23 cellular contexts compared by ENCODE assay signal in genomic region chr15:92017882-92018534, GRCh38.
"Had no signal": no experiment of that assay in that cellular context is flagged by ENCODE, and none has a peak within 500 bp of the region (broad histone marks: within the 10 kb centered on the region; RNA-seq: fewer than 3 reads in every experiment).

No MANE protein-coding gene starts in this region.

- DNase-seq: colonic mucosa; dermis blood vessel endothelial cell; esophagus squamous epithelium; foreskin fibroblast; hippocampal formation; kidney glomerular epithelial cell; lower lobe of right lung; natural killer cell; nucleus accumbens; pancreas; right lobe of liver; stimulated activated CD4-positive, alpha-beta T cell treated with anti-CD3 and anti-CD28 coated beads, Interleukin-4, amount 100 ng/mL, for 1 hour; stimulated activated CD8-positive, alpha-beta memory T cell treated with anti-CD3 and anti-CD28 coated beads, Interleukin-4, amount 100 ng/mL, for 48 hours; tibial artery; uterus had no signal

- H3K4me1 ChIP-seq: colonic mucosa, pancreas, right lobe of liver had no signal

- H3K27ac Mint-ChIP-seq: memory B cell; mesothelial cell of epicardium; progenitor cell of endocrine pancreas; stimulated activated memory B cell treated with anti-CD40 and anti-IgM and Interleukin-4, amounts not matched to agents 10 μg/mL and 1 μg/mL and 100 μg/mL, for 72 hours; stimulated activated naive CD8-positive, alpha-beta T cell treated with anti-CD3 and anti-CD28 coated beads, Interleukin-15, Interleukin-2, amounts not matched to agents 100 ng/mL and 50 ng/mL, for 24 hours had no signal

- H3K27ac ChIP-seq: colonic mucosa, lower lobe of right lung, pancreas, right lobe of liver, tibial artery, upper lobe of left lung, uterus had no signal

- H3K27me3 Mint-ChIP-seq: stimulated activated naive CD8-positive, alpha-beta T cell treated with anti-CD3 and anti-CD28 coated beads, Interleukin-15, Interleukin-2, amounts not matched to agents 100 ng/mL and 50 ng/mL, for 24 hours had no signal

- H3K9me3 Mint-ChIP-seq: memory B cell; mesothelial cell of epicardium; natural killer cell; stimulated activated memory B cell treated with anti-CD40 and anti-IgM and Interleukin-4, amounts not matched to agents 10 μg/mL and 1 μg/mL and 100 μg/mL, for 72 hours; stimulated activated naive CD8-positive, alpha-beta T cell treated with anti-CD3 and anti-CD28 coated beads, Interleukin-15, Interleukin-2, amounts not matched to agents 100 ng/mL and 50 ng/mL, for 24 hours had no signal

- H3K9me3 ChIP-seq: colonic mucosa, esophagus squamous epithelium, lower lobe of right lung, pancreas, right lobe of liver, tibial artery, upper lobe of left lung, uterus had no signal

- H3K4me1 Mint-ChIP-seq: memory B cell; mesothelial cell of epicardium; neural crest cell; stimulated activated memory B cell treated with anti-CD40 and anti-IgM and Interleukin-4, amounts not matched to agents 10 μg/mL and 1 μg/mL and 100 μg/mL, for 72 hours had no signal

- H3K36me3 Mint-ChIP-seq: memory B cell; mesothelial cell of epicardium; natural killer cell; stimulated activated memory B cell treated with anti-CD40 and anti-IgM and Interleukin-4, amounts not matched to agents 10 μg/mL and 1 μg/mL and 100 μg/mL, for 72 hours had no signal

- H3K27me3 ChIP-seq: colonic mucosa, esophagus squamous epithelium, pancreas, right lobe of liver, tibial artery, upper lobe of left lung, uterus had no signal

- ATAC-seq: left lobe of liver; natural killer cell; right lobe of liver; stimulated activated memory B cell treated with anti-CD40 and anti-IgM and Interleukin-4, amounts not matched to agents 10 μg/mL and 1 μg/mL and 100 μg/mL, for 72 hours had no signal

- H3K4me3 Mint-ChIP-seq: memory B cell; mesothelial cell of epicardium; natural killer cell; neural crest cell; stimulated activated memory B cell treated with anti-CD40 and anti-IgM and Interleukin-4, amounts not matched to agents 10 μg/mL and 1 μg/mL and 100 μg/mL, for 72 hours; stimulated activated naive CD8-positive, alpha-beta T cell treated with anti-CD3 and anti-CD28 coated beads, Interleukin-15, Interleukin-2, amounts not matched to agents 100 ng/mL and 50 ng/mL, for 24 hours had no signal

- H3K4me3 ChIP-seq: colonic mucosa, esophagus squamous epithelium, lower lobe of right lung, pancreas, right lobe of liver, tibial artery, upper lobe of left lung, uterus had no signal
